8 cellular contexts compared by ENCODE assay signal in genomic region chr15:75666823-75667501, GRCh38. TPM values are rescaled to one million over a fixed set of nuclear protein-coding genes. Genes with fewer than 3 reads are reported as not detected.
DNase-seq lines count a peak whose midpoint lies in the region; ATAC-seq, FAIRE-seq and TF ChIP-seq lines count a peak whose summit lies in the region.

No MANE protein-coding gene starts in this region.

- H3K27ac Mint-ChIP-seq in natural killer cell = no peak overlapping the region

- peak; percentile 81 for FAIRE-seq in endothelial cell of umbilical vein (lab: Jason Lieb, UNC)

- DNase-seq in AG08396 (ENCODE audit: low spot score) = peak; percentile 92
- DNase-seq in NAMALWA (ENCODE audit: low spot score) = peak; percentile 26
- DNase-seq in endothelial cell of umbilical vein (ENCODE audit: low read depth, low spot score) = peak; percentile 85
- peak; percentile 99 for DNase-seq in myocyte (ENCODE audit: low read depth)
- no peak for DNase-seq in natural killer cell
- DNase-seq in ecto neural progenitor cell (ENCODE audit: low spot score) = no peak
- no peak for DNase-seq in BE2C

- H3K36me3 Mint-ChIP-seq in natural killer cell = no peaks in the 10 kb centered on the region

- dilution Hi-C loops in endothelial cell of umbilical vein (cut with MboI; ENCODE audit: extremely low pct_ligation_motif_present, low sequenced_read_pairs) = no loop called here

- TF ChIP-seq CTCF in endothelial cell of umbilical vein (IDR thresholded peaks at IDR 0.05; ENCODE audit: extremely low read depth in 1 of 2, insufficient read depth in 1 of 2, low read depth in 1 of 2, low read length in 2 of 2) (no peak), natural killer cell (IDR thresholded peaks at IDR 0.05) (no peak), BE2C (IDR thresholded peaks at IDR 0.05; ENCODE audit: low read depth, low read length) (no peak)

- no peaks in the 10 kb centered on the region for H3K9me1 ChIP-seq in endothelial cell of umbilical vein (replicated peaks; ENCODE audit: control insufficient read depth, extremely low read depth, insufficient read depth, low read length)

- no peak overlapping the region for H2AFZ ChIP-seq in endothelial cell of umbilical vein (ENCODE audit: low read depth, low read length)

- H3K9ac ChIP-seq in endothelial cell of umbilical vein (replicated peaks; ENCODE audit: extremely low read depth, insufficient read depth, low read length) = no peak overlapping the region

- ATAC-seq in natural killer cell = no peak
- no peak for ATAC-seq in activated CD4-positive, CD25-positive, alpha-beta regulatory T cell treated with anti-CD3 and anti-CD28 coated beads, Interleukin-2, amount 50 U/mL, for 24 hours

- H3K9me3 ChIP-seq in endothelial cell of umbilical vein (replicated peaks; ENCODE audit: control insufficient read depth, insufficient read depth, low read length) (no peaks in the 10 kb centered on the region), BE2C (no peaks in the 10 kb centered on the region)

- H3K4me3 ChIP-seq in endothelial cell of umbilical vein (replicated peaks in 1 of 3; ENCODE audit: insufficient read depth in 1 of 3, low read depth in 1 of 3, low read length in 3 of 3) = no peak overlapping the region
- no peak overlapping the region for H3K4me3 ChIP-seq in BE2C (ENCODE audit: low read depth, low read length)

- peaks cover 10% of the 10 kb centered on the region for H3K4me1 ChIP-seq in endothelial cell of umbilical vein (ENCODE audit: control insufficient read depth, extremely low read depth, insufficient read depth, low read length)
- no peaks in the 10 kb centered on the region for H3K4me1 ChIP-seq in BE2C

- H3K27ac ChIP-seq in endothelial cell of umbilical vein (ENCODE audit: insufficient read depth, low read depth, low read length) = peak overlapping the region; percentile 50

- H3K27me3 ChIP-seq in endothelial cell of umbilical vein (ENCODE audit: control insufficient read depth in 2 of 2, insufficient read depth in 2 of 2, low read length in 2 of 2) (no peaks in the 10 kb centered on the region), BE2C (no peaks in the 10 kb centered on the region)

- BruUV-seq in endothelial cell of umbilical vein (replicated peaks; lab: Mats Ljungman, UMichigan) = TSS peak; percentile 66

- no peaks in the 10 kb centered on the region for H3K79me2 ChIP-seq in endothelial cell of umbilical vein (ENCODE audit: control insufficient read depth, insufficient read depth, low read length)

- H3K4me1 Mint-ChIP-seq in natural killer cell = peaks cover 0 to 5% of the 10 kb centered on the region in 2 donors

- H3K4me3 Mint-ChIP-seq in natural killer cell = no peak overlapping the region

- TF ChIP-seq POLR2A in endothelial cell of umbilical vein (IDR thresholded peaks at IDR 0.05; ENCODE audit: low read depth, low read length) = no peak

- CTCF ChIA-PET in endothelial cell of umbilical vein (lab: Charles Lee) = interaction anchor here (1.1 to 2.7 kb wide), 7 partner anchors 12 to 88 kb away, joined by 4 to 13 read pairs (median 7); partner anchors contain the start of genes IMP3, PTPN9 and SNX33

- H3K36me3 ChIP-seq in endothelial cell of umbilical vein (ENCODE audit: control insufficient read depth in 2 of 2, extremely low read depth in 1 of 2, insufficient read depth in 2 of 2, low read length in 2 of 2) = no peaks in the 10 kb centered on the region
- no peaks in the 10 kb centered on the region for H3K36me3 ChIP-seq in BE2C

- intact Hi-C loops in endothelial cell of umbilical vein (cut with micrococcal nuclease) = loop anchor here (1.0 to 2.0 kb wide), 3 partner anchors 20 to 42 kb away; partner anchors contain the start of genes SNUPN and SNX33
- intact Hi-C loops in natural killer cell (cut with micrococcal nuclease) = no loop called here

- POLR2A ChIA-PET in endothelial cell of umbilical vein (lab: Charles Lee) = no interaction called here

- H3K27me3 Mint-ChIP-seq in natural killer cell (ENCODE audit: low read depth in 2 of 2) = peaks cover 0 to 2% of the 10 kb centered on the region in 2 donors

- no peak overlapping the region for H3K4me2 ChIP-seq in endothelial cell of umbilical vein (ENCODE audit: insufficient read depth, low read length)

- H4K20me1 ChIP-seq in endothelial cell of umbilical vein (replicated peaks; ENCODE audit: control insufficient read depth, extremely low read depth, insufficient read depth, low read length) = no peaks in the 10 kb centered on the region

- H3K9me3 Mint-ChIP-seq in natural killer cell = no peaks in the 10 kb centered on the region

TF ChIP-seq in endothelial cell of umbilical vein, 7 proteins besides CTCF, POLR2A, EP300 and RAD21:
- TF ChIP-seq EZH2 (IDR thresholded peaks at IDR 0.05; ENCODE audit: borderline replicate concordance, low read depth, low read length, severe bottlenecking) = no peak
- peak; percentile 80 for TF ChIP-seq MYC (IDR thresholded peaks at IDR 0.05; ENCODE audit: low read depth, low read length)
- peak; percentile 96 for TF ChIP-seq MAX (IDR thresholded peaks at IDR 0.05; ENCODE audit: insufficient read depth, insufficient read length)
- peak; percentile 96 for TF ChIP-seq JUN (IDR thresholded peaks at IDR 0.05; ENCODE audit: borderline replicate concordance, insufficient read depth, insufficient read length, low read depth)
- no peak for TF ChIP-seq FOS (IDR thresholded peaks at IDR 0.05; ENCODE audit: borderline replicate concordance, insufficient read depth, low read length)
- TF ChIP-seq POLR2AphosphoS5 (IDR thresholded peaks at IDR 0.05; ENCODE audit: insufficient read depth, low read depth, low read length) = peak; percentile 33
- TF ChIP-seq GATA2 (IDR thresholded peaks at IDR 0.05; ENCODE audit: insufficient read depth, insufficient read length, low read depth, low read length) = no peak
TF ChIP-seq in endothelial cell of umbilical vein: peak in this region for 4.

RNA-seq across cellular contexts. Expression of gene SNX33, which starts 19.2 kb away (rescaled TPM):
- total RNA-seq in endothelial cell of umbilical vein (10.6 and 12.6 TPM in 2 replicates), myocyte (17.0 and 19.5 TPM in 2 replicates), natural killer cell (1 to 10 TPM; 2.5 to 5.6 (median 5.1) TPM)
- 7.9 and 9.7 TPM in 2 replicates for polyA plus RNA-seq in endothelial cell of umbilical vein
- polyA plus RNA-seq in endothelial cell of umbilical vein (2011; cell fraction: cytosol; rRNA removed) = 7.6 and 8.1 TPM in 2 replicates
- polyA plus RNA-seq in endothelial cell of umbilical vein (2011; cell fraction: nucleus; rRNA removed) = 12.6 and 13.7 TPM in 2 replicates
- polyA plus RNA-seq in endothelial cell of umbilical vein (2012) = 8.2 and 10.6 TPM in 2 replicates
- 15.7 and 18.5 TPM in 2 replicates for polyA minus RNA-seq in endothelial cell of umbilical vein
- polyA minus RNA-seq in endothelial cell of umbilical vein (2011; cell fraction: cytosol; rRNA and poly(A)+ RNA removed) = 9.4 TPM
- 8.1 and 12.2 TPM in 2 replicates for polyA minus RNA-seq in endothelial cell of umbilical vein (2011; cell fraction: nucleus; rRNA and poly(A)+ RNA removed)
- 24.4 TPM for polyA plus RNA-seq in myocyte (2012)
- polyA plus RNA-seq in BE2C (2012; ENCODE audit: insufficient read depth, insufficient read length, low read depth) = 1.6 TPM

RNA-seq across cellular contexts. Expression of gene IMP3, which starts 26.9 kb away (rescaled TPM):
- total RNA-seq in endothelial cell of umbilical vein (35.5 and 41.3 TPM in 2 replicates), myocyte (127 and 146 TPM in 2 replicates), natural killer cell (10 to 100 TPM; 22.9 to 37.1 (median 35.8) TPM)
- polyA plus RNA-seq in endothelial cell of umbilical vein = 64.0 and 74.4 TPM in 2 replicates
- polyA plus RNA-seq in endothelial cell of umbilical vein (2011; cell fraction: cytosol; rRNA removed) = 38.1 and 38.8 TPM in 2 replicates
- 15.5 and 17.6 TPM in 2 replicates for polyA plus RNA-seq in endothelial cell of umbilical vein (2011; cell fraction: nucleus; rRNA removed)
- polyA plus RNA-seq in endothelial cell of umbilical vein (2012) = 25.5 and 32.4 TPM in 2 replicates
- polyA minus RNA-seq in endothelial cell of umbilical vein = 11.1 and 14.6 TPM in 2 replicates
- 71.5 TPM for polyA minus RNA-seq in endothelial cell of umbilical vein (2011; cell fraction: cytosol; rRNA and poly(A)+ RNA removed)
- 6.0 and 9.5 TPM in 2 replicates for polyA minus RNA-seq in endothelial cell of umbilical vein (2011; cell fraction: nucleus; rRNA and poly(A)+ RNA removed)
- polyA plus RNA-seq in myocyte (2012) = 52.5 TPM
- polyA plus RNA-seq in BE2C (2012; ENCODE audit: insufficient read depth, insufficient read length, low read depth) = 427 TPM

RNA-seq across cellular contexts. Expression of gene SNUPN, which starts 41.4 kb away (rescaled TPM):
- total RNA-seq in endothelial cell of umbilical vein (19.3 and 25.1 TPM in 2 replicates), myocyte (30.4 and 33.0 TPM in 2 replicates), natural killer cell (10 to 100 TPM; 13.8 to 20.7 (median 14.8) TPM)
- 11.7 and 13.2 TPM in 2 replicates for polyA plus RNA-seq in endothelial cell of umbilical vein
- polyA plus RNA-seq in endothelial cell of umbilical vein (2011; cell fraction: cytosol; rRNA removed) = 18.9 and 19.0 TPM in 2 replicates
- polyA plus RNA-seq in endothelial cell of umbilical vein (2011; cell fraction: nucleus; rRNA removed) = 13.6 and 16.3 TPM in 2 replicates
- polyA plus RNA-seq in endothelial cell of umbilical vein (2012) = 19.1 and 22.1 TPM in 2 replicates
- polyA minus RNA-seq in endothelial cell of umbilical vein = 14.6 and 14.7 TPM in 2 replicates
- polyA minus RNA-seq in endothelial cell of umbilical vein (2011; cell fraction: cytosol; rRNA and poly(A)+ RNA removed) = 15.8 TPM
- polyA minus RNA-seq in endothelial cell of umbilical vein (2011; cell fraction: nucleus; rRNA and poly(A)+ RNA removed) = 6.0 and 9.0 TPM in 2 replicates
- 26.2 TPM for polyA plus RNA-seq in myocyte (2012)
- 15.7 TPM for polyA plus RNA-seq in BE2C (2012; ENCODE audit: insufficient read depth, insufficient read length, low read depth)

RNA-seq across cellular contexts. Expression of gene CSPG4, which starts 45.7 kb away (rescaled TPM):
- total RNA-seq in endothelial cell of umbilical vein (not detected in 2 replicates), myocyte (6.2 and 19.6 TPM in 2 replicates), natural killer cell (under 1 TPM; 0.05 to 0.09 (median 0.07) TPM)
- not detected in 2 replicates for polyA plus RNA-seq in endothelial cell of umbilical vein
- not detected in 2 replicates for polyA plus RNA-seq in endothelial cell of umbilical vein (2011; cell fraction: cytosol; rRNA removed)
- not detected in 2 replicates for polyA plus RNA-seq in endothelial cell of umbilical vein (2011; cell fraction: nucleus; rRNA removed)
- polyA plus RNA-seq in endothelial cell of umbilical vein (2012) = 0.04 TPM in 1 of 2 replicates, not detected in the other
- not detected in 2 replicates for polyA minus RNA-seq in endothelial cell of umbilical vein
- 16.2 TPM for polyA minus RNA-seq in endothelial cell of umbilical vein (2011; cell fraction: cytosol; rRNA and poly(A)+ RNA removed)
- polyA minus RNA-seq in endothelial cell of umbilical vein (2011; cell fraction: nucleus; rRNA and poly(A)+ RNA removed) = 0.10 TPM in 1 of 2 replicates, not detected in the other
- polyA plus RNA-seq in myocyte (2012) = 21.0 TPM
- polyA plus RNA-seq in BE2C (2012; ENCODE audit: insufficient read depth, insufficient read length, low read depth) = 5.9 TPM

Comparison
In these comparisons a context has a peak if more than half of its experiments do, and no peak if none do; other contexts are left out.
1. DNase-seq: peak in AG08396 (single experiment), NAMALWA (single experiment), endothelial cell of umbilical vein (single experiment) and myocyte (single experiment); none in natural killer cell (single experiment), ecto neural progenitor cell (single experiment) and BE2C (single experiment).